Comparison of ENCODE assay signal across 1 cellular context in the genomic region with DNA sequence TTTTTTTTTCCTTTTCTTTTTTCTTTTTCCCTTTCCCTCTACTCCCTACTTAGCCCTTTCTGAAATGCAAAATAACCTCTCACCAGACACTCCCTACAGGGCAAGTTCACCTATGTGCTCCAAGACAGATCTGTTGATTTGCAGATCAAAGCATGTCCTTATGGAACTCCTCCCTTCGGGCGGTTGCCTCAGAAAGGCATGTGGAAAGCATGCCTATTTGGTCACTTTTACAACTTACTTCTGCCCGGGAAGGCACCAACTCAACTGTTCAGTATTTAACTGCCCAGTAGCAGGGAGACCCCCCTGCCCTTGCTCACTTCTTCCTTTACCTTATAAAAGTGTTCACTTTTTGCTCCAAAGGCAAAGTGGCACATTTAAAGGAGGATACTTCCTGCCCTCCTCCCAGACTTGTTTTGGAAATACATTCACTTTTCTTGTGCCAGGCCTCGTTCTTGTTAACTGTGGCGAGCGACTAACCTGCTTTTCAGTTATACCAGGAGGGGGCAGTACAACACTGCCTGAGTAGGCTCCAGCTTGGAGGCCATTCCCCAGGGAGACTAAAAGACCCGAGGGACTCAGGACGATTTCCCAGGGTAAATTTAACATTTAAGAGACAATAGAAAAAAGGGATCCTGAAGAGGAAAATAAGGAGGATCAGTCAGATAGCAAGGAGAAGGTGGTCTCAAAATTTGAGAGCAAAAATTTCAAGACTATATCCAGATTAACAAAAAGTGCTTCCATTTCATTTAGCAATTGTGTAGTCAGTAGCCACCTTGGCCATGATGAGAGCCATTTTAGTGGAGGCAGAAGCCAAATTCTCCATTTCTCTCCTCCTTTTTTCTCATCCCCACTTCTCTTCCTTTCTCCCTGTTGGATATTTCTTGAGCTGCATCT.
TF ChIP-seq lines count a peak whose summit lies in the region.

No MANE protein-coding gene starts in this region.

TF ChIP-seq in GM12878, 131 proteins besides CTCF, POLR2A, EP300 and RAD21 (continued from another document and continues in another):
- TF ChIP-seq, protein P1, sequence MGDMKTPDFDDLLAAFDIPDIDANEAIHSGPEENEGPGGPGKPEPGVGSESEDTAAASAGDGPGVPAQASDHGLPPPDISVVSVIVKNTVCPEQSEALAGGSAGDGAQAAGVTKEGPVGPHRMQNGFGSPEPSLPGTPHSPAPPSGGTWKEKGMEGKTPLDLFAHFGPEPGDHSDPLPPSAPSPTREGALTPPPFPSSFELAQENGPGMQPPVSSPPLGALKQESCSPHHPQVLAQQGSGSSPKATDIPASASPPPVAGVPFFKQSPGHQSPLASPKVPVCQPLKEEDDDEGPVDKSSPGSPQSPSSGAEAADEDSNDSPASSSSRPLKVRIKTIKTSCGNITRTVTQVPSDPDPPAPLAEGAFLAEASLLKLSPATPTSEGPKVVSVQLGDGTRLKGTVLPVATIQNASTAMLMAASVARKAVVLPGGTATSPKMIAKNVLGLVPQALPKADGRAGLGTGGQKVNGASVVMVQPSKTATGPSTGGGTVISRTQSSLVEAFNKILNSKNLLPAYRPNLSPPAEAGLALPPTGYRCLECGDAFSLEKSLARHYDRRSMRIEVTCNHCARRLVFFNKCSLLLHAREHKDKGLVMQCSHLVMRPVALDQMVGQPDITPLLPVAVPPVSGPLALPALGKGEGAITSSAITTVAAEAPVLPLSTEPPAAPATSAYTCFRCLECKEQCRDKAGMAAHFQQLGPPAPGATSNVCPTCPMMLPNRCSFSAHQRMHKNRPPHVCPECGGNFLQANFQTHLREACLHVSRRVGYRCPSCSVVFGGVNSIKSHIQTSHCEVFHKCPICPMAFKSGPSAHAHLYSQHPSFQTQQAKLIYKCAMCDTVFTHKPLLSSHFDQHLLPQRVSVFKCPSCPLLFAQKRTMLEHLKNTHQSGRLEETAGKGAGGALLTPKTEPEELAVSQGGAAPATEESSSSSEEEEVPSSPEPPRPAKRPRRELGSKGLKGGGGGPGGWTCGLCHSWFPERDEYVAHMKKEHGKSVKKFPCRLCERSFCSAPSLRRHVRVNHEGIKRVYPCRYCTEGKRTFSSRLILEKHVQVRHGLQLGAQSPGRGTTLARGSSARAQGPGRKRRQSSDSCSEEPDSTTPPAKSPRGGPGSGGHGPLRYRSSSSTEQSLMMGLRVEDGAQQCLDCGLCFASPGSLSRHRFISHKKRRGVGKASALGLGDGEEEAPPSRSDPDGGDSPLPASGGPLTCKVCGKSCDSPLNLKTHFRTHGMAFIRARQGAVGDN (IDR thresholded peaks at IDR 0.05) = peak; percentile 93
- TF ChIP-seq SIX5 (IDR thresholded peaks at IDR 0.05; ENCODE audit: low read depth, low read length, severe bottlenecking) (no peak), NRF1 (conservative IDR thresholded peaks at IDR 0.05; ENCODE audit: low read depth, low read length) (no peak), ZNF207 (IDR thresholded peaks at IDR 0.05; ENCODE audit: borderline replicate concordance) (peak; percentile 79), SRF (IDR thresholded peaks at IDR 0.05; ENCODE audit: low read depth in 2 of 2, low read length in 2 of 2) (no peak), ZNF24 (IDR thresholded peaks at IDR 0.05) (no peak), JUNB (IDR thresholded peaks at IDR 0.05) (no peak), GABPA (IDR thresholded peaks at IDR 0.05; ENCODE audit: low read depth) (no peak), WRNIP1 (IDR thresholded peaks at IDR 0.05; ENCODE audit: borderline replicate concordance, low read depth, low read length) (no peak), POU2F2 (IDR thresholded peaks at IDR 0.05; ENCODE audit: borderline replicate concordance, low read depth, low read length) (peak; percentile 60; the same call in 1 of the 3 replicates), CREB1 (IDR thresholded peaks at IDR 0.05; ENCODE audit: low read depth) (peak; percentile 57; the same call in 1 of the 2 replicates), BCL11A (IDR thresholded peaks at IDR 0.05; ENCODE audit: low read depth, low read length) (peak; percentile 82), TCF12 (IDR thresholded peaks at IDR 0.05; ENCODE audit: low read depth, low read length) (peak; percentile 96), STAT3 (IDR thresholded peaks at IDR 0.05; ENCODE audit: low read depth, low read length) (peak; percentile 67; the same call in 1 of the 2 replicates), LARP7 (IDR thresholded peaks at IDR 0.05) (no peak), PML (IDR thresholded peaks at IDR 0.05; ENCODE audit: low read length) (no peak), EZH2 (IDR thresholded peaks at IDR 0.05; ENCODE audit: borderline replicate concordance, control insufficient read depth, low read depth, low read length) (no peak), FOXM1 (IDR thresholded peaks at IDR 0.05; ENCODE audit: low read depth, low read length) (peak; percentile 88), CREM (IDR thresholded peaks at IDR 0.05; ENCODE audit: low read depth) (peak; percentile 40; the same call in 1 of the 2 replicates), SMC3 (IDR thresholded peaks at IDR 0.05; ENCODE audit: borderline replicate concordance, low read length) (peak; percentile 96), RB1 (IDR thresholded peaks at IDR 0.05; ENCODE audit: borderline replicate concordance) (peak; percentile 100), BMI1 (IDR thresholded peaks at IDR 0.05; ENCODE audit: borderline replicate concordance) (no peak), RUNX3 (IDR thresholded peaks at IDR 0.05; ENCODE audit: low read length) (peak; percentile 61), HCFC1 (IDR thresholded peaks at IDR 0.05; ENCODE audit: low read length) (no peak), SMAD1 (IDR thresholded peaks at IDR 0.05; ENCODE audit: low read depth, partially characterized antibody) (peak; percentile 74)
- TF ChIP-seq, protein P2, sequence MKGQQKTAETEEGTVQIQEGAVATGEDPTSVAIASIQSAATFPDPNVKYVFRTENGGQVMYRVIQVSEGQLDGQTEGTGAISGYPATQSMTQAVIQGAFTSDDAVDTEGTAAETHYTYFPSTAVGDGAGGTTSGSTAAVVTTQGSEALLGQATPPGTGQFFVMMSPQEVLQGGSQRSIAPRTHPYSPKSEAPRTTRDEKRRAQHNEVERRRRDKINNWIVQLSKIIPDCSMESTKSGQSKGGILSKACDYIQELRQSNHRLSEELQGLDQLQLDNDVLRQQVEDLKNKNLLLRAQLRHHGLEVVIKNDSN (IDR thresholded peaks at IDR 0.05; ENCODE audit: borderline replicate concordance, extremely low read length, insufficient read depth, low read depth, low read length) = no peak
- TF ChIP-seq, protein P3, sequence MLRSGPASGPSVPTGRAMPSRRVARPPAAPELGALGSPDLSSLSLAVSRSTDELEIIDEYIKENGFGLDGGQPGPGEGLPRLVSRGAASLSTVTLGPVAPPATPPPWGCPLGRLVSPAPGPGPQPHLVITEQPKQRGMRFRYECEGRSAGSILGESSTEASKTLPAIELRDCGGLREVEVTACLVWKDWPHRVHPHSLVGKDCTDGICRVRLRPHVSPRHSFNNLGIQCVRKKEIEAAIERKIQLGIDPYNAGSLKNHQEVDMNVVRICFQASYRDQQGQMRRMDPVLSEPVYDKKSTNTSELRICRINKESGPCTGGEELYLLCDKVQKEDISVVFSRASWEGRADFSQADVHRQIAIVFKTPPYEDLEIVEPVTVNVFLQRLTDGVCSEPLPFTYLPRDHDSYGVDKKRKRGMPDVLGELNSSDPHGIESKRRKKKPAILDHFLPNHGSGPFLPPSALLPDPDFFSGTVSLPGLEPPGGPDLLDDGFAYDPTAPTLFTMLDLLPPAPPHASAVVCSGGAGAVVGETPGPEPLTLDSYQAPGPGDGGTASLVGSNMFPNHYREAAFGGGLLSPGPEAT (IDR thresholded peaks at IDR 0.05; ENCODE audit: low read depth) = peak; percentile 50
- TF ChIP-seq, protein P4, sequence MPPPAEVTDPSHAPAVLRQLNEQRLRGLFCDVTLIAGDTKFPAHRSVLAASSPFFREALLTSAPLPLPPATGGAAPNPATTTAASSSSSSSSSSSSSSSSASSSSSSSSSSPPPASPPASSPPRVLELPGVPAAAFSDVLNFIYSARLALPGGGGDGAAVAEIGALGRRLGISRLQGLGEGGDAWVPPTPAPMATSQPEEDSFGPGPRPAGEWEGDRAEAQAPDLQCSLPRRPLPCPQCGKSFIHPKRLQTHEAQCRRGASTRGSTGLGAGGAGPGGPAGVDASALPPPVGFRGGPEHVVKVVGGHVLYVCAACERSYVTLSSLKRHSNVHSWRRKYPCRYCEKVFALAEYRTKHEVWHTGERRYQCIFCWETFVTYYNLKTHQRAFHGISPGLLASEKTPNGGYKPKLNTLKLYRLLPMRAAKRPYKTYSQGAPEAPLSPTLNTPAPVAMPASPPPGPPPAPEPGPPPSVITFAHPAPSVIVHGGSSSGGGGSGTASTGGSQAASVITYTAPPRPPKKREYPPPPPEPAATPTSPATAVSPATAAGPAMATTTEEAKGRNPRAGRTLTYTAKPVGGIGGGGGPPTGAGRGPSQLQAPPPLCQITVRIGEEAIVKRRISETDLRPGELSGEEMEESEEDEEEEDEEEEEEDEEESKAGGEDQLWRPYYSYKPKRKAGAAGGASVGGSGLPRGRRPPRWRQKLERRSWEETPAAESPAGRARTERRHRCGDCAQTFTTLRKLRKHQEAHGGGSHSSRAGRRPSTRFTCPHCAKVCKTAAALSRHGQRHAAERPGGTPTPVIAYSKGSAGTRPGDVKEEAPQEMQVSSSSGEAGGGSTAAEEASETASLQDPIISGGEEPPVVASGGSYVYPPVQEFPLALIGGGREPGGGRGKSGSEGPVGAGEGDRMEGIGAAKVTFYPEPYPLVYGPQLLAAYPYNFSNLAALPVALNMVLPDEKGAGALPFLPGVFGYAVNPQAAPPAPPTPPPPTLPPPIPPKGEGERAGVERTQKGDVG (CRISPR knock-in tag; IDR thresholded peaks at IDR 0.05) = peak; percentile 75; the same call in 1 of the 2 replicates
- TF ChIP-seq, protein P5, sequence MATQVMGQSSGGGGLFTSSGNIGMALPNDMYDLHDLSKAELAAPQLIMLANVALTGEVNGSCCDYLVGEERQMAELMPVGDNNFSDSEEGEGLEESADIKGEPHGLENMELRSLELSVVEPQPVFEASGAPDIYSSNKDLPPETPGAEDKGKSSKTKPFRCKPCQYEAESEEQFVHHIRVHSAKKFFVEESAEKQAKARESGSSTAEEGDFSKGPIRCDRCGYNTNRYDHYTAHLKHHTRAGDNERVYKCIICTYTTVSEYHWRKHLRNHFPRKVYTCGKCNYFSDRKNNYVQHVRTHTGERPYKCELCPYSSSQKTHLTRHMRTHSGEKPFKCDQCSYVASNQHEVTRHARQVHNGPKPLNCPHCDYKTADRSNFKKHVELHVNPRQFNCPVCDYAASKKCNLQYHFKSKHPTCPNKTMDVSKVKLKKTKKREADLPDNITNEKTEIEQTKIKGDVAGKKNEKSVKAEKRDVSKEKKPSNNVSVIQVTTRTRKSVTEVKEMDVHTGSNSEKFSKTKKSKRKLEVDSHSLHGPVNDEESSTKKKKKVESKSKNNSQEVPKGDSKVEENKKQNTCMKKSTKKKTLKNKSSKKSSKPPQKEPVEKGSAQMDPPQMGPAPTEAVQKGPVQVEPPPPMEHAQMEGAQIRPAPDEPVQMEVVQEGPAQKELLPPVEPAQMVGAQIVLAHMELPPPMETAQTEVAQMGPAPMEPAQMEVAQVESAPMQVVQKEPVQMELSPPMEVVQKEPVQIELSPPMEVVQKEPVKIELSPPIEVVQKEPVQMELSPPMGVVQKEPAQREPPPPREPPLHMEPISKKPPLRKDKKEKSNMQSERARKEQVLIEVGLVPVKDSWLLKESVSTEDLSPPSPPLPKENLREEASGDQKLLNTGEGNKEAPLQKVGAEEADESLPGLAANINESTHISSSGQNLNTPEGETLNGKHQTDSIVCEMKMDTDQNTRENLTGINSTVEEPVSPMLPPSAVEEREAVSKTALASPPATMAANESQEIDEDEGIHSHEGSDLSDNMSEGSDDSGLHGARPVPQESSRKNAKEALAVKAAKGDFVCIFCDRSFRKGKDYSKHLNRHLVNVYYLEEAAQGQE (IDR thresholded peaks at IDR 0.05; ENCODE audit: low read depth, low read length) = no peak
- TF ChIP-seq, protein P6, sequence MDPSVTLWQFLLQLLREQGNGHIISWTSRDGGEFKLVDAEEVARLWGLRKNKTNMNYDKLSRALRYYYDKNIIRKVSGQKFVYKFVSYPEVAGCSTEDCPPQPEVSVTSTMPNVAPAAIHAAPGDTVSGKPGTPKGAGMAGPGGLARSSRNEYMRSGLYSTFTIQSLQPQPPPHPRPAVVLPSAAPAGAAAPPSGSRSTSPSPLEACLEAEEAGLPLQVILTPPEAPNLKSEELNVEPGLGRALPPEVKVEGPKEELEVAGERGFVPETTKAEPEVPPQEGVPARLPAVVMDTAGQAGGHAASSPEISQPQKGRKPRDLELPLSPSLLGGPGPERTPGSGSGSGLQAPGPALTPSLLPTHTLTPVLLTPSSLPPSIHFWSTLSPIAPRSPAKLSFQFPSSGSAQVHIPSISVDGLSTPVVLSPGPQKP (IDR thresholded peaks at IDR 0.05; ENCODE audit: low read depth, low read length) = no peak
- TF ChIP-seq, protein P7, sequence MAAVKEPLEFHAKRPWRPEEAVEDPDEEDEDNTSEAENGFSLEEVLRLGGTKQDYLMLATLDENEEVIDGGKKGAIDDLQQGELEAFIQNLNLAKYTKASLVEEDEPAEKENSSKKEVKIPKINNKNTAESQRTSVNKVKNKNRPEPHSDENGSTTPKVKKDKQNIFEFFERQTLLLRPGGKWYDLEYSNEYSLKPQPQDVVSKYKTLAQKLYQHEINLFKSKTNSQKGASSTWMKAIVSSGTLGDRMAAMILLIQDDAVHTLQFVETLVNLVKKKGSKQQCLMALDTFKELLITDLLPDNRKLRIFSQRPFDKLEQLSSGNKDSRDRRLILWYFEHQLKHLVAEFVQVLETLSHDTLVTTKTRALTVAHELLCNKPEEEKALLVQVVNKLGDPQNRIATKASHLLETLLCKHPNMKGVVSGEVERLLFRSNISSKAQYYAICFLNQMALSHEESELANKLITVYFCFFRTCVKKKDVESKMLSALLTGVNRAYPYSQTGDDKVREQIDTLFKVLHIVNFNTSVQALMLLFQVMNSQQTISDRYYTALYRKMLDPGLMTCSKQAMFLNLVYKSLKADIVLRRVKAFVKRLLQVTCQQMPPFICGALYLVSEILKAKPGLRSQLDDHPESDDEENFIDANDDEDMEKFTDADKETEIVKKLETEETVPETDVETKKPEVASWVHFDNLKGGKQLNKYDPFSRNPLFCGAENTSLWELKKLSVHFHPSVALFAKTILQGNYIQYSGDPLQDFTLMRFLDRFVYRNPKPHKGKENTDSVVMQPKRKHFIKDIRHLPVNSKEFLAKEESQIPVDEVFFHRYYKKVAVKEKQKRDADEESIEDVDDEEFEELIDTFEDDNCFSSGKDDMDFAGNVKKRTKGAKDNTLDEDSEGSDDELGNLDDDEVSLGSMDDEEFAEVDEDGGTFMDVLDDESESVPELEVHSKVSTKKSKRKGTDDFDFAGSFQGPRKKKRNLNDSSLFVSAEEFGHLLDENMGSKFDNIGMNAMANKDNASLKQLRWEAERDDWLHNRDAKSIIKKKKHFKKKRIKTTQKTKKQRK (IDR thresholded peaks at IDR 0.05; ENCODE audit: low read depth, low read length) = no peak
- TF ChIP-seq, protein P8, sequence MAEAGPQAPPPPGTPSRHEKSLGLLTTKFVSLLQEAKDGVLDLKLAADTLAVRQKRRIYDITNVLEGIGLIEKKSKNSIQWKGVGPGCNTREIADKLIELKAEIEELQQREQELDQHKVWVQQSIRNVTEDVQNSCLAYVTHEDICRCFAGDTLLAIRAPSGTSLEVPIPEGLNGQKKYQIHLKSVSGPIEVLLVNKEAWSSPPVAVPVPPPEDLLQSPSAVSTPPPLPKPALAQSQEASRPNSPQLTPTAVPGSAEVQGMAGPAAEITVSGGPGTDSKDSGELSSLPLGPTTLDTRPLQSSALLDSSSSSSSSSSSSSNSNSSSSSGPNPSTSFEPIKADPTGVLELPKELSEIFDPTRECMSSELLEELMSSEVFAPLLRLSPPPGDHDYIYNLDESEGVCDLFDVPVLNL (IDR thresholded peaks at IDR 0.05; ENCODE audit: low read depth, low read length) = no peak
